32 cellular contexts compared by ENCODE assay signal in genomic region chr20:2156224-2156623, GRCh38.
"Had no signal": no experiment of that assay in that cellular context is flagged by ENCODE, and none has a peak within 500 bp of the region (broad histone marks: within the 10 kb centered on the region; RNA-seq: fewer than 3 reads in every experiment).

No MANE protein-coding gene starts in this region.

- H3K4me1 ChIP-seq: ascending aorta, body of pancreas had no signal

- H3K27ac ChIP-seq: adrenal gland, ascending aorta, body of pancreas, brain microvascular endothelial cell, breast epithelium, cardiac muscle cell had no signal

- H3K36me3 ChIP-seq: adrenal gland, ascending aorta, brain microvascular endothelial cell, breast epithelium, cardiac muscle cell had no signal

- H3K27me3 ChIP-seq: adrenal gland, ascending aorta, body of pancreas, brain microvascular endothelial cell, breast epithelium had no signal

- H3K9me3 ChIP-seq: adrenal gland, ascending aorta, body of pancreas, breast epithelium had no signal

- FAIRE-seq: astrocyte, bronchial epithelial cell had no signal

- ATAC-seq: activated naive CD4-positive, alpha-beta T cell treated with anti-CD3 and anti-CD28 coated beads, Interleukin-2, amount 50 U/mL, for 72 hours; activated naive CD8-positive, alpha-beta T cell treated with anti-CD3 and anti-CD28 coated beads, Interleukin-2, amount 50 U/mL, for 24 hours; activated T-cell treated with anti-CD3 and anti-CD28 coated beads, Interleukin-2, amount 50 U/mL, for 4 hours; activated T-cell treated with anti-CD3 and anti-CD28 coated beads, Interleukin-2, amount 50 U/mL, for 72 hours; activated T-helper 17 cell treated with anti-CD3 and anti-CD28 coated beads, Interleukin-2, amount 50 U/mL, for 72 hours; body of pancreas had no signal

- DNase-seq: activated effector memory CD4-positive, alpha-beta T cell treated with anti-CD3 and anti-CD28 coated beads, Interleukin-2, amount 50 U/mL, for 16 hours; activated effector memory CD4-positive, alpha-beta T cell treated with Interleukin-2 at 50 U/mL for 16 hours; activated gamma-delta T cell; activated gamma-delta T cell treated with Interleukin-2 at 50 U/mL for 16 hours; activated naive CD4-positive, alpha-beta T cell; activated naive CD4-positive, alpha-beta T cell treated with anti-CD3 and anti-CD28 coated beads for 36 hours; activated naive CD4-positive, alpha-beta T cell treated with anti-CD3 and anti-CD28 coated beads, Interleukin-2, amount 10 ng/mL, durations not matched to agents 7 days and 5 days; activated naive CD4-positive, alpha-beta T cell treated with anti-CD3 and anti-CD28 coated beads, Interleukin-2, amount 50 U/mL, for 16 hours; activated naive CD4-positive, alpha-beta T cell treated with Interleukin-2 at 50 U/mL for 16 hours; activated naive CD8-positive, alpha-beta T cell treated with anti-CD3 and anti-CD28 coated beads for 36 hours; activated naive CD8-positive, alpha-beta T cell treated with anti-CD3 and anti-CD28 coated beads, Interleukin-2, amount 10 ng/mL, durations not matched to agents 7 days and 5 days; activated naive CD8-positive, alpha-beta T cell treated with anti-CD3 and anti-CD28 coated beads, Interleukin-2, amount 50 U/mL, for 24 hours; activated T-cell treated with anti-CD3 and anti-CD28 coated beads, Interleukin-2, amount 50 U/mL, for 24 hours; activated T-cell treated with anti-CD3 and anti-CD28 coated beads, Interleukin-2, amount 50 U/mL, for 4 hours; activated T-cell treated with anti-CD3 and anti-CD28 coated beads, Interleukin-2, amount 50 U/mL, for 48 hours; activated T-cell treated with anti-CD3 and anti-CD28 coated beads, Interleukin-2, amount 50 U/mL, for 72 hours; adrenal gland; amniotic stem cell; amygdala; anterior cingulate cortex; body of pancreas; brain microvascular endothelial cell; caudate nucleus; central memory CD4-positive, alpha-beta T cell; cerebellar nuclear complex had no signal

- H3K4me3 ChIP-seq: adrenal gland, ascending aorta, body of pancreas, breast epithelium, cardiac muscle cell had no signal
